In genomic region chr5:117138523-117138922, GRCh38 we compare ENCODE assay signal across 23 cellular contexts.
DNase-seq lines count a peak whose midpoint lies in the region; ATAC-seq, FAIRE-seq and TF ChIP-seq lines count a peak whose summit lies in the region.
"Had no signal": no experiment of that assay in that cellular context is flagged by ENCODE, and none has a peak within 500 bp of the region (broad histone marks: within the 10 kb centered on the region; RNA-seq: fewer than 3 reads in every experiment).

No MANE protein-coding gene starts in this region.

- H4K20me1 ChIP-seq in K562 (replicated peaks; ENCODE audit: control insufficient read depth, insufficient read depth, low read length): no peaks in the 10 kb centered on the region
- H4K20me1 ChIP-seq in SK-N-SH (ENCODE audit: insufficient read depth): no peaks in the 10 kb centered on the region
- H4K20me1 ChIP-seq: BLaER1 had no signal

- no peaks in the 10 kb centered on the region for H3K27me3 ChIP-seq in K562 (ENCODE audit: control insufficient read depth in 2 of 2, insufficient read depth in 2 of 2, low read length in 2 of 2)
- H3K27me3 ChIP-seq in SK-N-SH (ENCODE audit: insufficient read depth): no peaks in the 10 kb centered on the region
- no peaks in the 10 kb centered on the region for H3K27me3 ChIP-seq in esophagus squamous epithelium
- H3K27me3 ChIP-seq: BLaER1 had no signal

- CTCF ChIA-PET in HEK293 (lab: Yijun Ruan, JAX): interaction anchor here (0.8 kb wide), 1 partner anchor 364 kb away, joined by 6 read pairs; no protein-coding TSS in a partner anchor
- CTCF ChIA-PET in K562 (lab: Yijun Ruan, JAX; ENCODE audit: low intra/inter-chr PET ratio): no interaction called here
- CTCF ChIA-PET in SK-N-SH (lab: Yijun Ruan, JAX): interaction anchor here (1.2 to 1.5 kb wide), 3 partner anchors 9 to 23 kb away, joined by 3 to 5 read pairs (median 3); no protein-coding TSS in a partner anchor

- H3K4me2 ChIP-seq in K562 (ENCODE audit: insufficient read depth, low read length) (no peak overlapping the region), SK-N-SH (no peak overlapping the region)
- H3K4me2 ChIP-seq: BLaER1 had no signal

- no peaks in the 10 kb centered on the region for H3K79me2 ChIP-seq in K562 (ENCODE audit: control insufficient read depth, insufficient read depth, low read length)
- H3K79me2 ChIP-seq in SK-N-SH (ENCODE audit: insufficient read depth): no peaks in the 10 kb centered on the region

- no peaks in the 10 kb centered on the region for H3K9me1 ChIP-seq in K562 (ENCODE audit: control insufficient read depth, insufficient read depth, low read length)

- in situ Hi-C loops in K562 (cut with MboI): no loop called here

- no peaks in the 10 kb centered on the region for H3K9me3 Mint-ChIP-seq in activated T-helper 1 cell treated with anti-CD3 and anti-CD28 coated beads, Interleukin-12 subunit alpha, Interleukin-12 subunit beta, Interleukin-2, Interleukin-4 antibody, amounts not matched to agents 30 ng/mL and 10 ng/mL and 1 ng/mL, durations not matched to agents 14 hours and 24 hours and 36 hours
- H3K9me3 Mint-ChIP-seq: H9 had no signal

- TF ChIP-seq RAD21 in K562 (CRISPR knock-in tag; conservative IDR thresholded peaks at IDR 0.05 in 1 of 2, IDR thresholded peaks at IDR 0.05 in 1 of 2): no peak
- TF ChIP-seq RAD21 in SK-N-SH (IDR thresholded peaks at IDR 0.05; ENCODE audit: low read length): no peak

- BruUV-seq in K562 (replicated peaks; lab: Mats Ljungman, UMichigan): no TSS peak

- no peaks in the 10 kb centered on the region for H3K9me2 ChIP-seq in SK-N-SH

- H2AFZ ChIP-seq in K562 (ENCODE audit: low read depth, low read length): no peak overlapping the region
- H2AFZ ChIP-seq in SK-N-SH (ENCODE audit: low read depth): no peak overlapping the region
- H2AFZ ChIP-seq: GM23248 had no signal

- no peak overlapping the region for H3K4me3 Mint-ChIP-seq in activated T-helper 1 cell treated with anti-CD3 and anti-CD28 coated beads, Interleukin-12 subunit alpha, Interleukin-12 subunit beta, Interleukin-2, Interleukin-4 antibody, amounts not matched to agents 30 ng/mL and 10 ng/mL and 1 ng/mL, durations not matched to agents 14 hours and 24 hours and 36 hours
- H3K4me3 Mint-ChIP-seq: B cell; CD4-positive, CD25-positive, alpha-beta regulatory T cell; CD8-positive, alpha-beta T cell; H9; HFFc6 had no signal

- TF ChIP-seq POLR2A in K562 (conservative IDR thresholded peaks at IDR 0.05): no peak
- no peak for TF ChIP-seq POLR2A in esophagus squamous epithelium (IDR thresholded peaks at IDR 0.05)

- H3K36me3 ChIP-seq in HEK293 (ENCODE audit: control insufficient read depth in 2 of 2, insufficient read depth in 1 of 2, low read length in 2 of 2) (no peaks in the 10 kb centered on the region), K562 (ENCODE audit: control insufficient read depth, insufficient read depth, low read length) (no peaks in the 10 kb centered on the region), SK-N-SH (replicated peaks in 1 of 2; ENCODE audit: control insufficient read depth in 1 of 2, insufficient read depth in 2 of 2, low read length in 1 of 2) (no peaks in the 10 kb centered on the region), esophagus squamous epithelium (no peaks in the 10 kb centered on the region)
- H3K36me3 ChIP-seq: BLaER1 had no signal

- TF ChIP-seq CTCF in HEK293 (tag by site-specific recombination; IDR thresholded peaks at IDR 0.05) (no peak), K562 (IDR thresholded peaks at IDR 0.05 in 2 of 3, conservative IDR thresholded peaks at IDR 0.05 in 1 of 3; ENCODE audit: insufficient read depth in 2 of 3, low read depth in 1 of 3, low read length in 3 of 3) (no peak), SK-N-SH (IDR thresholded peaks at IDR 0.05) (no peak), esophagus squamous epithelium (IDR thresholded peaks at IDR 0.05) (no peak)

- WGBS in K562 (ENCODE audit: insufficient coverage, low coverage, missing lambda C conversion rate): 4% methylated on average over 3 of the region's 3 CpGs
- 30% methylated on average over 3 of the region's 3 CpGs for WGBS in SK-N-SH (ENCODE audit: low lambda C conversion rate)
- 76 to 84% methylated on average over 3 of the region's 3 CpGs for WGBS in esophagus squamous epithelium, 2 donors

- POLR2A ChIA-PET in HEK293 (lab: Yijun Ruan, JAX) (no interaction called here), K562 (lab: Yijun Ruan, JAX) (no interaction called here), SK-N-SH (lab: Yijun Ruan, JAX) (no interaction called here)

- intact Hi-C loops in K562 (cut with micrococcal nuclease): no loop called here
- intact Hi-C loops in activated T-helper 1 cell treated with anti-CD3 and anti-CD28 coated beads, Interleukin-12 subunit alpha, Interleukin-12 subunit beta, Interleukin-2, Interleukin-4 antibody, amounts not matched to agents 30 ng/mL and 10 ng/mL and 1 ng/mL, durations not matched to agents 14 hours and 24 hours and 36 hours (cut with micrococcal nuclease): no loop called here
- intact Hi-C loops in esophagus squamous epithelium (cut with DNase I): no loop called here

- FAIRE-seq in A204.1 (lab: Jason Lieb, UNC) (peak; percentile 68), K562 (lab: Jason Lieb, UNC) (no peak), frontal cortex (lab: Jason Lieb, UNC) (peak; percentile 81)
- FAIRE-seq: G401.6, GM12892, H1 had no signal

- no peaks in the 10 kb centered on the region for H3K36me3 Mint-ChIP-seq in activated T-helper 1 cell treated with anti-CD3 and anti-CD28 coated beads, Interleukin-12 subunit alpha, Interleukin-12 subunit beta, Interleukin-2, Interleukin-4 antibody, amounts not matched to agents 30 ng/mL and 10 ng/mL and 1 ng/mL, durations not matched to agents 14 hours and 24 hours and 36 hours (ENCODE audit: low read depth)
- H3K36me3 Mint-ChIP-seq: CD4-positive, CD25-positive, alpha-beta regulatory T cell; CD8-positive, alpha-beta T cell had no signal

- H3K4me3 ChIP-seq in HEK293 (ENCODE audit: low read depth, low read length): no peak overlapping the region
- H3K4me3 ChIP-seq in K562: no peak overlapping the region
- no peak overlapping the region for H3K4me3 ChIP-seq in SK-N-SH (ENCODE audit: low read depth in 2 of 2, low read length in 1 of 2)
- H3K4me3 ChIP-seq in esophagus squamous epithelium: no peak overlapping the region
- H3K4me3 ChIP-seq: BLaER1, GM23248 had no signal

- H3K4me1 ChIP-seq in HEK293 (ENCODE audit: control insufficient read depth, insufficient read depth, low read length) (no peaks in the 10 kb centered on the region), K562 (replicated peaks in 1 of 2; ENCODE audit: control insufficient read depth in 2 of 2, insufficient read depth in 2 of 2, low read length in 2 of 2) (no peaks in the 10 kb centered on the region), SK-N-SH (ENCODE audit: control insufficient read depth in 1 of 2, insufficient read depth in 2 of 2, low read depth in 1 of 2, low read length in 1 of 2) (no peaks in the 10 kb centered on the region), esophagus squamous epithelium (peaks cover 0 to 2% (median 0%) of the 10 kb centered on the region in 3 donors)
- H3K4me1 ChIP-seq: BLaER1 had no signal

- no peak overlapping the region for H3K9ac ChIP-seq in K562 (ENCODE audit: insufficient read depth in 1 of 2, low read depth in 2 of 2, low read length in 2 of 2)
- no peak overlapping the region for H3K9ac ChIP-seq in SK-N-SH
- H3K9ac ChIP-seq: BLaER1, GM23248 had no signal

- TF ChIP-seq EP300 in K562 (IDR thresholded peaks at IDR 0.05; ENCODE audit: low read length) (no peak), SK-N-SH (IDR thresholded peaks at IDR 0.05; ENCODE audit: borderline replicate concordance in 1 of 2, low read depth in 1 of 2, low read length in 1 of 2) (no peak)

- ATAC-seq in K562: no peak
- no peak for ATAC-seq in GM21723 (IDR thresholded peaks at IDR 0.05; ENCODE audit: unreplicated experiment)
- ATAC-seq: CD8-positive, alpha-beta T cell; HCT116 had no signal

- H3K27ac ChIP-seq in HEK293 (ENCODE audit: extremely low read depth, low read depth, low read length) (no peak overlapping the region), K562 (ENCODE audit: extremely low read depth, low read depth, low read length) (no peak overlapping the region), SK-N-SH (ENCODE audit: low read depth in 2 of 2, low read length in 1 of 2) (no peak overlapping the region), esophagus squamous epithelium (no peak overlapping the region)
- H3K27ac ChIP-seq: BLaER1, C4-2B, GM23248 had no signal

- H3F3A ChIP-seq in SK-N-SH (replicated peaks; ENCODE audit: insufficient read depth): no peaks in the 10 kb centered on the region

- H3K4me1 Mint-ChIP-seq in activated T-helper 1 cell treated with anti-CD3 and anti-CD28 coated beads, Interleukin-12 subunit alpha, Interleukin-12 subunit beta, Interleukin-2, Interleukin-4 antibody, amounts not matched to agents 30 ng/mL and 10 ng/mL and 1 ng/mL, durations not matched to agents 14 hours and 24 hours and 36 hours (ENCODE audit: low read depth): no peaks in the 10 kb centered on the region
- H3K4me1 Mint-ChIP-seq: B cell; CD4-positive, CD25-positive, alpha-beta regulatory T cell had no signal

- DNase-seq in K562 (ENCODE audit: extremely low read depth in 1 of 4, low spot score in 3 of 4) (no peak), frontal cortex (ENCODE audit: low spot score in 2 of 2) (no peak), SK-N-SH (no peak), esophagus squamous epithelium (lab: John Stamatoyannopoulos, UW) (no peak)
- no peak for DNase-seq in activated T-helper 1 cell treated with anti-CD3 and anti-CD28 coated beads, Interleukin-12 subunit alpha, Interleukin-12 subunit beta, Interleukin-2, Interleukin-4 antibody, amounts not matched to agents 30 ng/mL and 10 ng/mL and 1 ng/mL, durations not matched to agents 14 hours and 24 hours and 36 hours (ENCODE audit: low spot score)
- DNase-seq: Caco-2; CD4-positive, CD25-positive, alpha-beta regulatory T cell; CD8-positive, alpha-beta T cell; DMS153; DND-41; GM23248; H9; HFFc6 had no signal

- no peak overlapping the region for H3K27ac Mint-ChIP-seq in activated T-helper 1 cell treated with anti-CD3 and anti-CD28 coated beads, Interleukin-12 subunit alpha, Interleukin-12 subunit beta, Interleukin-2, Interleukin-4 antibody, amounts not matched to agents 30 ng/mL and 10 ng/mL and 1 ng/mL, durations not matched to agents 14 hours and 24 hours and 36 hours
- H3K27ac Mint-ChIP-seq: B cell; CD4-positive, CD25-positive, alpha-beta regulatory T cell; CD8-positive, alpha-beta T cell; H9; HFFc6 had no signal

- H3K9me3 ChIP-seq in HEK293 (ENCODE audit: control insufficient read depth, insufficient read depth, low read depth, low read length): no peaks in the 10 kb centered on the region
- no peaks in the 10 kb centered on the region; the same call in 1 of the 2 replicates for H3K9me3 ChIP-seq in K562 (replicated peaks; ENCODE audit: control insufficient read depth, insufficient read depth, low read depth, low read length)
- no peaks in the 10 kb centered on the region for H3K9me3 ChIP-seq in SK-N-SH
- H3K9me3 ChIP-seq in esophagus squamous epithelium: no peaks in the 10 kb centered on the region
- H3K9me3 ChIP-seq: BLaER1, Caco-2 had no signal

- no peaks in the 10 kb centered on the region for H3K27me3 Mint-ChIP-seq in activated T-helper 1 cell treated with anti-CD3 and anti-CD28 coated beads, Interleukin-12 subunit alpha, Interleukin-12 subunit beta, Interleukin-2, Interleukin-4 antibody, amounts not matched to agents 30 ng/mL and 10 ng/mL and 1 ng/mL, durations not matched to agents 14 hours and 24 hours and 36 hours (ENCODE audit: insufficient read depth)
- H3K27me3 Mint-ChIP-seq: B cell; CD4-positive, CD25-positive, alpha-beta regulatory T cell had no signal
